ENCODE assay signal across 8 cellular contexts in the genomic region with DNA sequence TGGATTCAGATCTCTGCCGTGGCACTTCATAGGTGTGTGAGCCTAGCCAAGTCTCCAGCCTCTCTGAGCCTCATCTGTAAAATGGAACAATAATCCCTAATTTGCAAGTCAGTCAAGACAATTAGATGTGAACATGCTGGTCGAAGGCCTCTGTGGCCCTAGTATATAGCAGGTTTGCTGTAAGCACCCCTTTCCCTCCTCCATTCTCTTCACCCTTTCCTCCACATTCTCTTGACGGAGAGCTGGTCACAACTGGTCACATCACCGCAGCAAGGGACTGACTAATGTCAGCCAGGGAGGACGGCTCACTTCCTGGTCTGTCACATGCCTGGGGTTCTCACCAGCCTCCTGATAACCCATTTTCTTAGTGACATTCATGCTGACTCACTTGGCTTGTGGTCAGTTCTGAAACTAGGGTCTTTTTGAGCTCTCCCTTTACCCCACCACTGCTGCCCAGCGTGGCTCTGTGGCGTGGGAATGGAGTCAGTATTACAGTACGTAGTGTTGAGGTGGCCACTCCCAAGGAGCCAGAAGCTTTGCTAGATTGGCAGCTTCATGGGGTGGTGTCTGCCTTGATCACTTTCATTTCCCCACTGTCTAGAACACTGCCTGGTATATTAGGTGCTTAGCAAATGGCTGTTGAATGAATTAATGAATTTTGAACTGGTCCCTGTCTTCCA. TPM values are rescaled to one million over a fixed set of nuclear protein-coding genes. Genes with fewer than 3 reads are reported as not detected.
A peak's percentile ranks its signal among the peaks of the same experiment; 100 is the strongest.
DNase-seq lines count a peak whose midpoint lies in the region; ATAC-seq and TF ChIP-seq lines count a peak whose summit lies in the region.

No MANE protein-coding gene starts in this region.

- no peak for TF ChIP-seq POLR2A in thyroid gland (IDR thresholded peaks at IDR 0.05)

- CTCF ChIA-PET in RWPE1 (lab: Yijun Ruan, JAX) = no interaction called here

- H3K9me3 ChIP-seq in left ventricle myocardium inferior (replicated peaks) (peaks cover 8% of the 10 kb centered on the region), thyroid gland (no peaks in the 10 kb centered on the region)

- TF ChIP-seq CTCF in RWPE1 (conservative IDR thresholded peaks at IDR 0.05; ENCODE audit: low read depth) (no peak), left ventricle myocardium inferior (IDR thresholded peaks at IDR 0.05; ENCODE audit: borderline replicate concordance) (no peak), thyroid gland (IDR thresholded peaks at IDR 0.05) (no peak), omental fat pad (IDR thresholded peaks at IDR 0.05) (no peak)

- intact Hi-C loops in left ventricle myocardium inferior (cut with micrococcal nuclease) = no loop called here
- intact Hi-C loops in thyroid gland (cut with DNase I) = no loop called here

- ATAC-seq in GM18867 (IDR thresholded peaks at IDR 0.05; ENCODE audit: unreplicated experiment) = peak; percentile 86
- ATAC-seq in HG02610 (IDR thresholded peaks at IDR 0.05; ENCODE audit: unreplicated experiment) = peak; percentile 85
- ATAC-seq in GM21528 (IDR thresholded peaks at IDR 0.05; ENCODE audit: low FRiP score, unreplicated experiment) = no peak
- ATAC-seq in omental fat pad (ENCODE audit: low FRiP score) = no peak

- 73 to 77% methylated on average over 7 to 8 of the region's 8 CpGs for WGBS in thyroid gland, 2 donors

- no peaks in the 10 kb centered on the region for H3K27me3 ChIP-seq in left ventricle myocardium inferior (ENCODE audit: low read depth)
- H3K27me3 ChIP-seq in thyroid gland = no peaks in the 10 kb centered on the region

- H3K36me3 ChIP-seq in left ventricle myocardium inferior (peaks cover 10% of the 10 kb centered on the region), thyroid gland (no peaks in the 10 kb centered on the region)

- no peak overlapping the region for H3K4me3 ChIP-seq in left ventricle myocardium inferior
- H3K4me3 ChIP-seq in thyroid gland (replicated peaks in 1 of 3) = no peak overlapping the region

- POLR2A ChIA-PET in RWPE1 (lab: Yijun Ruan, JAX; ENCODE audit: low non-redundant PET) = no interaction called here

- no peak for DNase-seq in RWPE1 (ENCODE audit: low spot score)
- DNase-seq in left ventricle myocardium inferior = no peak
- DNase-seq in thyroid gland = no peak
- DNase-seq in omental fat pad (ENCODE audit: low spot score) = no peak
- no peak for DNase-seq in activated gamma-delta T cell (lab: John Stamatoyannopoulos, UW)

- H3K4me1 ChIP-seq in left ventricle myocardium inferior (peaks cover 69% of the 10 kb centered on the region), thyroid gland (peaks cover 9 to 38% of the 10 kb centered on the region in 2 donors)

- H3K27ac ChIP-seq in RWPE1 (peak overlapping the region; percentile 31), left ventricle myocardium inferior (replicated peaks) (peak overlapping the region; percentile 12), thyroid gland (peak overlapping the region in 2 of 3 donors; percentile 18 to 30)

RNA-seq across cellular contexts. Expression of gene ERGIC1, which starts 47.8 kb away (rescaled TPM):
- 79.4 TPM for total RNA-seq in left ventricle myocardium inferior
- 100 to 1,000 TPM; 156 to 214 (median 175) TPM for total RNA-seq in thyroid gland
- 100 to 1,000 TPM in 3 of 4 donors, 10 to 100 TPM in 1; 98.8 to 227 (median 129) TPM for total RNA-seq in omental fat pad

Comparison
In these comparisons a context has a peak if more than half of its experiments do, and no peak if none do; other contexts are left out.
1. ATAC-seq: peak in GM18867 (single experiment) and HG02610 (single experiment); none in GM21528 (single experiment) and omental fat pad (single experiment).
2. Peak in every context shown above with its lines, with median percentiles within 50 percentile points of each other: H3K27ac ChIP-seq.